In the genomic region with DNA sequence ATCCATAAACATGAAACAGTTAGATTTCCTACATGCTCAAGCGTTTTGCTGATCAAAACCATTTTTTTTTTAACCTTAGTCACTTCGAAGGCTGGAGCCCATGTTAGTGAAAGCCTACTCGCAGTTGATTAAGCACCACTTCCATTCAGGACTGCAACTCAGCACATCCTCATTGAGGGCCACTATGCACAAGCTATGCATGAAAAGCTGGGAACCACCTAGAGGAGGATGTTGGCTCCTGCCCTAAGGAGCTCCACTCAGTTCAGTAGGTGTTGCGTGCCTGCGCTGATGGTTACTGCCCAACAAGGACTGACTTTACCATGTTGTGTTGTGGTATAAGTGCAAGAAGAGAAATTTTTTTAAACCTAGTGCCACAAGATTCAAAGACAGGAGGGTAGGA, we compare ENCODE assay signal across 15 cellular contexts.
"Had no signal": no experiment of that assay in that cellular context is flagged by ENCODE, and none has a peak within 500 bp of the region (broad histone marks: within the 10 kb centered on the region; RNA-seq: fewer than 3 reads in every experiment).

No MANE protein-coding gene starts in this region.

- H3K27me3 Mint-ChIP-seq: activated CD4-positive, alpha-beta T cell treated with anti-CD3 and anti-CD28 coated beads, Interleukin-2, amount 10 ng/mL, durations not matched to agents 7 days and 5 days; activated naive CD4-positive, alpha-beta T cell treated with anti-CD3 and anti-CD28 coated beads, Interleukin-2, amount 50 U/mL, for 24 hours; activated T-helper 17 cell treated with anti-CD3 and anti-CD28 coated beads, Interleukin-2, amount 50 U/mL, for 72 hours; memory B cell had no signal

- H3K9me3 ChIP-seq: tibial nerve, vagina had no signal

- H3K4me1 ChIP-seq: vagina had no signal

- H3K4me1 Mint-ChIP-seq: activated CD4-positive, alpha-beta T cell treated with anti-CD3 and anti-CD28 coated beads, Interleukin-2, amount 10 ng/mL, durations not matched to agents 7 days and 5 days; activated naive CD4-positive, alpha-beta T cell treated with anti-CD3 and anti-CD28 coated beads, Interleukin-2, amount 50 U/mL, for 24 hours; activated T-helper 17 cell treated with anti-CD3 and anti-CD28 coated beads, Interleukin-2, amount 50 U/mL, for 72 hours; memory B cell; stimulated activated effector memory CD8-positive, alpha-beta T cell treated with anti-CD3 and anti-CD28 coated beads, Interleukin-12 subunit alpha, Interleukin-12 subunit beta, amount 100 ng/mL, for 72 hours had no signal

- H3K36me3 Mint-ChIP-seq: stimulated activated effector memory CD8-positive, alpha-beta T cell treated with anti-CD3 and anti-CD28 coated beads, Interleukin-12 subunit alpha, Interleukin-12 subunit beta, amount 100 ng/mL, for 72 hours had no signal

- H3K4me2 ChIP-seq: smooth muscle cell had no signal

- H3K4me3 Mint-ChIP-seq: activated CD4-positive, alpha-beta T cell treated with anti-CD3 and anti-CD28 coated beads, Interleukin-2, amount 10 ng/mL, durations not matched to agents 7 days and 5 days; activated naive CD4-positive, alpha-beta T cell treated with anti-CD3 and anti-CD28 coated beads, Interleukin-2, amount 50 U/mL, for 24 hours; activated T-helper 17 cell treated with anti-CD3 and anti-CD28 coated beads, Interleukin-2, amount 50 U/mL, for 72 hours; memory B cell; nephron progenitor cell; stimulated activated effector memory CD8-positive, alpha-beta T cell treated with anti-CD3 and anti-CD28 coated beads, Interleukin-12 subunit alpha, Interleukin-12 subunit beta, amount 100 ng/mL, for 72 hours; T-helper 1 cell treated with Interleukin-12 subunit alpha and Interleukin-12 subunit beta and Interleukin-4 antibody, amounts not matched to agents 30 μg/mL and 1 μg/mL, for 36 hours had no signal

- ATAC-seq: activated T-helper 17 cell treated with anti-CD3 and anti-CD28 coated beads, Interleukin-2, amount 50 U/mL, for 72 hours; left lobe of liver; stimulated activated effector memory CD8-positive, alpha-beta T cell treated with anti-CD3 and anti-CD28 coated beads, Interleukin-12 subunit alpha, Interleukin-12 subunit beta, amount 100 ng/mL, for 72 hours had no signal

- H3K4me3 ChIP-seq: smooth muscle cell, tibial nerve, vagina had no signal

- H3K36me3 ChIP-seq: brain microvascular endothelial cell, tibial nerve, vagina had no signal

- H3K27me3 ChIP-seq: brain microvascular endothelial cell, tibial nerve, vagina had no signal

- H3K27ac Mint-ChIP-seq: activated CD4-positive, alpha-beta T cell treated with anti-CD3 and anti-CD28 coated beads, Interleukin-2, amount 10 ng/mL, durations not matched to agents 7 days and 5 days; activated naive CD4-positive, alpha-beta T cell treated with anti-CD3 and anti-CD28 coated beads, Interleukin-2, amount 50 U/mL, for 24 hours; activated T-helper 17 cell treated with anti-CD3 and anti-CD28 coated beads, Interleukin-2, amount 50 U/mL, for 72 hours; memory B cell; nephron progenitor cell; stimulated activated effector memory CD8-positive, alpha-beta T cell treated with anti-CD3 and anti-CD28 coated beads, Interleukin-12 subunit alpha, Interleukin-12 subunit beta, amount 100 ng/mL, for 72 hours; T-helper 1 cell treated with Interleukin-12 subunit alpha and Interleukin-12 subunit beta and Interleukin-4 antibody, amounts not matched to agents 30 μg/mL and 1 μg/mL, for 36 hours had no signal

- H3K9me3 Mint-ChIP-seq: activated naive CD4-positive, alpha-beta T cell treated with anti-CD3 and anti-CD28 coated beads, Interleukin-2, amount 50 U/mL, for 24 hours; activated T-helper 17 cell treated with anti-CD3 and anti-CD28 coated beads, Interleukin-2, amount 50 U/mL, for 72 hours; memory B cell; nephron progenitor cell; stimulated activated effector memory CD8-positive, alpha-beta T cell treated with anti-CD3 and anti-CD28 coated beads, Interleukin-12 subunit alpha, Interleukin-12 subunit beta, amount 100 ng/mL, for 72 hours; T-helper 1 cell treated with Interleukin-12 subunit alpha and Interleukin-12 subunit beta and Interleukin-4 antibody, amounts not matched to agents 30 μg/mL and 1 μg/mL, for 36 hours had no signal

- DNase-seq: activated CD4-positive, alpha-beta T cell treated with anti-CD3 and anti-CD28 coated beads, Interleukin-2, amount 10 ng/mL, durations not matched to agents 7 days and 5 days; activated CD8-positive, alpha-beta memory T cell treated with anti-CD3 and anti-CD28 coated beads for 24 hours; amniotic stem cell; brain microvascular endothelial cell; dermis blood vessel endothelial cell; nephron progenitor cell had no signal

- H3K27ac ChIP-seq: brain microvascular endothelial cell, tibial nerve, vagina had no signal
